ENCODE assay signal across 25 cellular contexts in the genomic region with DNA sequence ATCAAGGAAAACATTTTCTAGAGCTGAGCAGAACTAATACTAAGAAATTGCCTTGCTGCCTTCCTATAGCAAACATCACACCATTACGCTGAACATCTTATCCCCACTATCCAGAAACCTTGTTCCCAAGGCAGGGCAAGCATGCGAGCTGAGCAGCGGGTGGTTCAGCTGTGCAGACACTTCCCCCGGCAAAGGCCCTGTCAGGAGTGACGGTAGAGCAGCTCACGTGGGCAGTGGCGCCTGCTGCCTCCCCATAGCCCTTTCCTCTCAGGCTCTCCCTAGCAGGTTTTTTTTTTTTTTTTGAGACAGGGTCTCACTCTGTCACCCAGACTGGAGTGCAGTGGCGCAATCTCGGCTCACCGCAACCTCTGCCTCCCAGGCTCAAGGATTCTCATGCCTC. TPM values are rescaled to one million over a fixed set of nuclear protein-coding genes. Genes with fewer than 3 reads are reported as not detected.
A peak's percentile ranks its signal among the peaks of the same experiment; 100 is the strongest.
DNase-seq lines count a peak whose midpoint lies in the region; ATAC-seq, FAIRE-seq and TF ChIP-seq lines count a peak whose summit lies in the region.
"Had no signal": no experiment of that assay in that cellular context is flagged by ENCODE, and none has a peak within 500 bp of the region (broad histone marks: within the 10 kb centered on the region; RNA-seq: fewer than 3 reads in every experiment).

No MANE protein-coding gene starts in this region.

- H3K4me3 ChIP-seq in astrocyte (ENCODE audit: insufficient read depth, low read depth, low read length): no peak overlapping the region
- H3K4me3 ChIP-seq: PC-9, SJSA1 had no signal

- peaks cover 22% of the 10 kb centered on the region for H3K4me1 ChIP-seq in astrocyte (ENCODE audit: insufficient read depth, low read length)

- FAIRE-seq in astrocyte (lab: Jason Lieb, UNC): no peak
- FAIRE-seq: GM12892, GM19239, H54, HepG2 had no signal

- H3K27ac Mint-ChIP-seq in astrocyte (ENCODE audit: unreplicated experiment) (peak overlapping the region; percentile 80), nephron (peak overlapping the region in 2 of 3 experiments; percentile 70 to 85), type B pancreatic cell (peak overlapping the region; percentile 31)

- TF ChIP-seq CTCF in astrocyte (IDR thresholded peaks at IDR 0.05; ENCODE audit: insufficient read depth, low read depth, low read length) (no peak), nephron (IDR thresholded peaks at IDR 0.05; ENCODE audit: unreplicated experiment in 3 of 3) (no peak), type B pancreatic cell (conservative IDR thresholded peaks at IDR 0.05) (no peak)

- no peaks in the 10 kb centered on the region for H3K79me2 ChIP-seq in astrocyte (ENCODE audit: insufficient read depth, low read length)

- H3K4me3 Mint-ChIP-seq in astrocyte (ENCODE audit: unreplicated experiment): no peak overlapping the region
- H3K4me3 Mint-ChIP-seq in nephron: no peak overlapping the region
- no peak overlapping the region for H3K4me3 Mint-ChIP-seq in type B pancreatic cell

- H3K36me3 Mint-ChIP-seq in astrocyte (ENCODE audit: low read depth, unreplicated experiment): peaks cover 11% of the 10 kb centered on the region
- peaks cover 26% of the 10 kb centered on the region for H3K36me3 Mint-ChIP-seq in nephron (ENCODE audit: low read depth)
- H3K36me3 Mint-ChIP-seq in type B pancreatic cell: peaks cover 11% of the 10 kb centered on the region

- H3K27ac ChIP-seq in astrocyte (ENCODE audit: low read depth, low read length): no peak overlapping the region
- H3K27ac ChIP-seq: 22Rv1, PC-9, SJSA1 had no signal

- DNase-seq in NCI-H2227 (lab: John Stamatoyannopoulos, UW; ENCODE audit: unreplicated experiment) (peak; percentile 25), NCI-H2227 treated with DMSO at 0.1 percent for 48 hours (lab: John Stamatoyannopoulos, UW) (no peak), astrocyte (ENCODE audit: low read depth) (no peak), type B pancreatic cell (ENCODE audit: extremely low spot score, unreplicated experiment) (no peak), 8988T (no peak)
- DNase-seq: ACHN, DMS153, DND-41, Karpas-422, NCI-H1092 treated with DMSO at 0.1 percent for 48 hours, NCI-H1436, NCI-H187, NCI-H446 treated with DMSO at 0.1 percent for 48 hours, NCI-H526, PC-9, RPMI8226 had no signal

- H3K4me1 Mint-ChIP-seq in astrocyte (ENCODE audit: low read depth, unreplicated experiment) (peaks cover 54% of the 10 kb centered on the region), nephron (peaks cover 61% of the 10 kb centered on the region), type B pancreatic cell (ENCODE audit: unreplicated experiment) (peaks cover 28% of the 10 kb centered on the region)

- H3K9me3 Mint-ChIP-seq in astrocyte (ENCODE audit: unreplicated experiment) (no peaks in the 10 kb centered on the region), nephron (no peaks in the 10 kb centered on the region), type B pancreatic cell (no peaks in the 10 kb centered on the region)

- H3K9me3 ChIP-seq in astrocyte (ENCODE audit: insufficient read depth, low read depth, low read length): no peaks in the 10 kb centered on the region
- H3K9me3 ChIP-seq: SJSA1 had no signal

- H4K20me1 ChIP-seq in astrocyte (ENCODE audit: insufficient read depth, low read length): peaks cover 14% of the 10 kb centered on the region

- H2AFZ ChIP-seq in astrocyte (ENCODE audit: low read depth, low read length): no peak overlapping the region
- H2AFZ ChIP-seq: PC-9 had no signal

- no peak for ATAC-seq in HG02798 (IDR thresholded peaks at IDR 0.05; ENCODE audit: poor library complexity, unreplicated experiment)
- ATAC-seq: HepG2 had no signal

- H3K4me2 ChIP-seq in astrocyte (ENCODE audit: low read length): no peak overlapping the region
- H3K4me2 ChIP-seq: PC-9 had no signal

- no peaks in the 10 kb centered on the region for H3K36me3 ChIP-seq in astrocyte (ENCODE audit: insufficient read depth, low read length)

- H3K9ac ChIP-seq in astrocyte (ENCODE audit: low read length): no peak overlapping the region

- H3K27me3 Mint-ChIP-seq in astrocyte (ENCODE audit: low read depth, unreplicated experiment) (no peaks in the 10 kb centered on the region), nephron (ENCODE audit: low read depth) (no peaks in the 10 kb centered on the region), type B pancreatic cell (no peaks in the 10 kb centered on the region)

- no peaks in the 10 kb centered on the region for H3K27me3 ChIP-seq in astrocyte (ENCODE audit: insufficient read depth, low read length)
- H3K27me3 ChIP-seq: SJSA1 had no signal

RNA-seq across cellular contexts. Expression of a gene that starts 13.7 kb away (rescaled TPM):
- total RNA-seq in astrocyte: 0.70 and 0.86 TPM in 2 replicates
- total RNA-seq in type B pancreatic cell (ENCODE audit: low replicate concordance): 0.70 TPM in 1 of 2 replicates, not detected in the other
- total RNA-seq: HepG2, HT1080, PC-9, SJSA1 had no signal
